18 cellular contexts compared by ENCODE assay signal in the genomic region with DNA sequence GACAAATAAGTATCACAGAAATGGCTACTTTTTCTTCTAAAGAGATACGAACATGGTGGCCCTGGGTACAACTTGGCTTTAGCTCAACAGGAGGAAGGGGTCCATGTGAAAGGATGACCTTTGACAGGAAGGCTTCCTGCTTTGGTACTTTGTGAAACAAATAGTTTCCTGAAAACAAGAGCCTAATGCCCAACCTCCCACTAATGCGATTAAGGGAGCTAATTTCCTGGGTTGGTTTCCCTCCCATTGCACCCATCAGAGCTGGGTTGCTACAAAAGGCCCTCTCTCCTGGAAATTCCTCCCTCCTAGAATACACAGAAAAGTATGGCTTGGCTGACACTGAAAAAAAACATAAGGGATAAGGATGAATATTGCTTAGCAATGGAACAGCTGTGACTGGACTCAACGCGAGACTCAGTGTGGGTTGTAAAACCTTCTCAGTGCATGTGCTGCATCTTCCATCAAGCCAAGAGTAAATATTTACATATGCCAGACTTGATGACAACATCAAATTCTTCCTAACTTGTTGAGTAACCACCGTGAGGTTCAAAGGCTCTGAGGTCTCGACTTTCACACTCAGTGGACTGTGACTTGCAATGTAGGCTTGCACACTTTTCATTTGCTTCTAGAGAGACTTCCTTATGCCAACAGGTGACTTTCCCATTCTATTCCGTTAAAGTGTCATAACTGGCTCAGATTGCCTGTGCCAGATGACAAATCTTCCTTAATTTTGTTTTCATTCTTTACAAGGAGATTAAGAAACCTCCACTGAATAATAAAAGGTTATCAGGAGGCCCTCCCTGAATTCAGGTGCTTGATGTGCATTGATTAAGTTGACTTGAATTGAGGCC.
DNase-seq lines count a peak whose midpoint lies in the region; ATAC-seq and TF ChIP-seq lines count a peak whose summit lies in the region.
"Had no signal": no experiment of that assay in that cellular context is flagged by ENCODE, and none has a peak within 500 bp of the region (broad histone marks: within the 10 kb centered on the region; RNA-seq: fewer than 3 reads in every experiment).

No MANE protein-coding gene starts in this region.

- TF ChIP-seq CTCF in fibroblast of villous mesenchyme (IDR thresholded peaks at IDR 0.05; ENCODE audit: insufficient read depth, low read depth, low read length), result no peak
- TF ChIP-seq CTCF in mucosa of descending colon (IDR thresholded peaks at IDR 0.05), result no peak

- no peaks in the 10 kb centered on the region for H3K9me3 ChIP-seq in mucosa of descending colon
- H3K9me3 ChIP-seq: neutrophil, suprapubic skin had no signal

- intact Hi-C loops in mucosa of descending colon (cut with DNase I, micrococcal nuclease), result no loop called here

- ATAC-seq in mucosa of descending colon (peak; percentile 40), HG02759 (IDR thresholded peaks at IDR 0.05; ENCODE audit: unreplicated experiment) (no peak), HG02852 (IDR thresholded peaks at IDR 0.05; ENCODE audit: unreplicated experiment) (no peak)
- ATAC-seq: activated naive CD4-positive, alpha-beta T cell treated with anti-CD3 and anti-CD28 coated beads, Interleukin-2, amount 50 U/mL, for 72 hours; foreskin keratinocyte had no signal

- H3K4me1 ChIP-seq in mucosa of descending colon (ENCODE audit: low read depth), result no peaks in the 10 kb centered on the region
- H3K4me1 ChIP-seq: foreskin keratinocyte, suprapubic skin had no signal

- DNase-seq in Caki2 (ENCODE audit: low read depth) (peak; percentile 81), NCI-H460 (ENCODE audit: extremely low read depth, low read depth) (peak; percentile 13), fibroblast of villous mesenchyme (ENCODE audit: low read depth) (peak; percentile 91), mucosa of descending colon (no peak)
- DNase-seq in stimulated activated CD4-positive, alpha-beta T cell treated with anti-CD3 and anti-CD28 coated beads, Interleukin-2, amount 100 ng/mL, for 24 hours, result no peak
- DNase-seq in activated naive CD4-positive, alpha-beta T cell treated with Interleukin-2 at 50 U/mL for 16 hours, result no peak
- DNase-seq: activated CD4-positive, alpha-beta T cell treated with anti-CD3 and anti-CD28 coated beads, Interleukin-2, amount 50 U/mL, for 4 hours; activated T-cell treated with anti-CD3 and anti-CD28 coated beads, Interleukin-2, amount 50 U/mL, for 24 hours; foreskin keratinocyte; NCI-H187; NCI-H774; stimulated activated CD4-positive, alpha-beta T cell treated with anti-CD3 and anti-CD28 coated beads, Interleukin-4, amount 100 ng/mL, for 4 hours; SW 1271 had no signal

- in situ Hi-C loops in Caki2 (cut with HindIII; ENCODE audit: low pct_unique_long_range_greater_than_20kb, low sequenced_read_pairs), result no loop called here

- no peaks in the 10 kb centered on the region for H3K36me3 ChIP-seq in mucosa of descending colon (ENCODE audit: low read depth)
- H3K36me3 ChIP-seq: neutrophil had no signal

- H3K4me3 ChIP-seq in fibroblast of villous mesenchyme (ENCODE audit: low read depth, low read length), result no peak overlapping the region
- no peak overlapping the region for H3K4me3 ChIP-seq in mucosa of descending colon
- H3K4me3 ChIP-seq: suprapubic skin had no signal

Comparison
In these comparisons a context has a peak if more than half of its experiments do, and no peak if none do; other contexts are left out.
1. DNase-seq: peak in Caki2 (single experiment), NCI-H460 (single experiment) and fibroblast of villous mesenchyme (single experiment); none in mucosa of descending colon (0 of 3), stimulated activated CD4-positive, alpha-beta T cell treated with anti-CD3 and anti-CD28 coated beads, Interleukin-2, amount 100 ng/mL, for 24 hours (0 of 2) and activated naive CD4-positive, alpha-beta T cell treated with Interleukin-2 at 50 U/mL for 16 hours (single experiment).